ENCODE assay signal across 1 cellular context in genomic region chr1:178541829-178542553, GRCh38.
A peak's percentile ranks its signal among the peaks of the same experiment; 100 is the strongest.
TF ChIP-seq lines count a peak whose summit lies in the region.

No MANE protein-coding gene starts in this region.

TF ChIP-seq in HEK293, 187 proteins besides CTCF, POLR2A, EP300 and RAD21 (continued from another document):
- TF ChIP-seq ZNF518A (tag by site-specific recombination; conservative IDR thresholded peaks at IDR 0.05; ENCODE audit: low read depth) (peak; percentile 36; the same call in 1 of the 2 replicates), ZSCAN23 (tag by site-specific recombination; IDR thresholded peaks at IDR 0.05) (0 out of 2 replicates have a peak, but pooled peaks have one; percentile 34), ZNF600 (tag by site-specific recombination; IDR thresholded peaks at IDR 0.05) (peak; percentile 38; the same call in 1 of the 2 replicates), HIC1 (tag by site-specific recombination; IDR thresholded peaks at IDR 0.05) (no peak), ZNF223 (tag by site-specific recombination; IDR thresholded peaks at IDR 0.05) (no peak), ZBTB11 (tag by site-specific recombination; conservative IDR thresholded peaks at IDR 0.05; ENCODE audit: low read depth) (peak; percentile 51), ZNF529 (tag by site-specific recombination; IDR thresholded peaks at IDR 0.05; ENCODE audit: insufficient replicate concordance) (no peak), ZNF19 (tag by site-specific recombination; IDR thresholded peaks at IDR 0.05; ENCODE audit: low read depth) (no peak), ZNF585B (tag by site-specific recombination; IDR thresholded peaks at IDR 0.05) (peak; percentile 22; the same call in 1 of the 2 replicates), ZNF341 (tag by site-specific recombination; IDR thresholded peaks at IDR 0.05; ENCODE audit: low read depth) (peak; percentile 65), GLIS2 (tag by site-specific recombination; IDR thresholded peaks at IDR 0.05) (no peak), ZNF274 (IDR thresholded peaks at IDR 0.05; ENCODE audit: low read length) (no peak), ZNF274 (tag by site-specific recombination; IDR thresholded peaks at IDR 0.05; ENCODE audit: borderline replicate concordance) (no peak), ZSCAN30 (tag by site-specific recombination; IDR thresholded peaks at IDR 0.05) (no peak), ZNF670 (tag by site-specific recombination; IDR thresholded peaks at IDR 0.05; ENCODE audit: low read depth) (no peak), KLF8 (tag by site-specific recombination; IDR thresholded peaks at IDR 0.05) (no peak), ZFP41 (tag by site-specific recombination; IDR thresholded peaks at IDR 0.05; ENCODE audit: borderline replicate concordance) (no peak)
- TF ChIP-seq, protein P1, sequence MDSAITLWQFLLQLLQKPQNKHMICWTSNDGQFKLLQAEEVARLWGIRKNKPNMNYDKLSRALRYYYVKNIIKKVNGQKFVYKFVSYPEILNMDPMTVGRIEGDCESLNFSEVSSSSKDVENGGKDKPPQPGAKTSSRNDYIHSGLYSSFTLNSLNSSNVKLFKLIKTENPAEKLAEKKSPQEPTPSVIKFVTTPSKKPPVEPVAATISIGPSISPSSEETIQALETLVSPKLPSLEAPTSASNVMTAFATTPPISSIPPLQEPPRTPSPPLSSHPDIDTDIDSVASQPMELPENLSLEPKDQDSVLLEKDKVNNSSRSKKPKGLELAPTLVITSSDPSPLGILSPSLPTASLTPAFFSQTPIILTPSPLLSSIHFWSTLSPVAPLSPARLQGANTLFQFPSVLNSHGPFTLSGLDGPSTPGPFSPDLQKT (IDR thresholded peaks at IDR 0.05; ENCODE audit: borderline replicate concordance, low read depth, low read length): no peak
- TF ChIP-seq, protein P2, sequence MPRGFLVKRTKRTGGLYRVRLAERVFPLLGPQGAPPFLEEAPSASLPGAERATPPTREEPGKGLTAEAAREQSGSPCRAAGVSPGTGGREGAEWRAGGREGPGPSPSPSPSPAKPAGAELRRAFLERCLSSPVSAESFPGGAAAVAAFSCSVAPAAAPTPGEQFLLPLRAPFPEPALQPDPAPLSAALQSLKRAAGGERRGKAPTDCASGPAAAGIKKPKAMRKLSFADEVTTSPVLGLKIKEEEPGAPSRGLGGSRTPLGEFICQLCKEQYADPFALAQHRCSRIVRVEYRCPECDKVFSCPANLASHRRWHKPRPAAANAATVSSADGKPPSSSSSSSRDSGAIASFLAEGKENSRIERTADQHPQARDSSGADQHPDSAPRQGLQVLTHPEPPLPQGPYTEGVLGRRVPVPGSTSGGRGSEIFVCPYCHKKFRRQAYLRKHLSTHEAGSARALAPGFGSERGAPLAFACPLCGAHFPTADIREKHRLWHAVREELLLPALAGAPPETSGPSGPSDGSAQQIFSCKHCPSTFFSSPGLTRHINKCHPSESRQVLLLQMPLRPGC (tag by site-specific recombination; IDR thresholded peaks at IDR 0.05): peak; percentile 19; the same call in 1 of the 2 replicates
- TF ChIP-seq, protein P3, sequence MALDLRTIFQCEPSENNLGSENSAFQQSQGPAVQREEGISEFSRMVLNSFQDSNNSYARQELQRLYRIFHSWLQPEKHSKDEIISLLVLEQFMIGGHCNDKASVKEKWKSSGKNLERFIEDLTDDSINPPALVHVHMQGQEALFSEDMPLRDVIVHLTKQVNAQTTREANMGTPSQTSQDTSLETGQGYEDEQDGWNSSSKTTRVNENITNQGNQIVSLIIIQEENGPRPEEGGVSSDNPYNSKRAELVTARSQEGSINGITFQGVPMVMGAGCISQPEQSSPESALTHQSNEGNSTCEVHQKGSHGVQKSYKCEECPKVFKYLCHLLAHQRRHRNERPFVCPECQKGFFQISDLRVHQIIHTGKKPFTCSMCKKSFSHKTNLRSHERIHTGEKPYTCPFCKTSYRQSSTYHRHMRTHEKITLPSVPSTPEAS (tag by site-specific recombination; IDR thresholded peaks at IDR 0.05): peak; percentile 26; the same call in 1 of the 2 replicates
- TF ChIP-seq, protein P4, sequence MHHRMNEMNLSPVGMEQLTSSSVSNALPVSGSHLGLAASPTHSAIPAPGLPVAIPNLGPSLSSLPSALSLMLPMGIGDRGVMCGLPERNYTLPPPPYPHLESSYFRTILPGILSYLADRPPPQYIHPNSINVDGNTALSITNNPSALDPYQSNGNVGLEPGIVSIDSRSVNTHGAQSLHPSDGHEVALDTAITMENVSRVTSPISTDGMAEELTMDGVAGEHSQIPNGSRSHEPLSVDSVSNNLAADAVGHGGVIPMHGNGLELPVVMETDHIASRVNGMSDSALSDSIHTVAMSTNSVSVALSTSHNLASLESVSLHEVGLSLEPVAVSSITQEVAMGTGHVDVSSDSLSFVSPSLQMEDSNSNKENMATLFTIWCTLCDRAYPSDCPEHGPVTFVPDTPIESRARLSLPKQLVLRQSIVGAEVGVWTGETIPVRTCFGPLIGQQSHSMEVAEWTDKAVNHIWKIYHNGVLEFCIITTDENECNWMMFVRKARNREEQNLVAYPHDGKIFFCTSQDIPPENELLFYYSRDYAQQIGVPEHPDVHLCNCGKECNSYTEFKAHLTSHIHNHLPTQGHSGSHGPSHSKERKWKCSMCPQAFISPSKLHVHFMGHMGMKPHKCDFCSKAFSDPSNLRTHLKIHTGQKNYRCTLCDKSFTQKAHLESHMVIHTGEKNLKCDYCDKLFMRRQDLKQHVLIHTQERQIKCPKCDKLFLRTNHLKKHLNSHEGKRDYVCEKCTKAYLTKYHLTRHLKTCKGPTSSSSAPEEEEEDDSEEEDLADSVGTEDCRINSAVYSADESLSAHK (tag by site-specific recombination; IDR thresholded peaks at IDR 0.05): no peak
- TF ChIP-seq, protein P5, sequence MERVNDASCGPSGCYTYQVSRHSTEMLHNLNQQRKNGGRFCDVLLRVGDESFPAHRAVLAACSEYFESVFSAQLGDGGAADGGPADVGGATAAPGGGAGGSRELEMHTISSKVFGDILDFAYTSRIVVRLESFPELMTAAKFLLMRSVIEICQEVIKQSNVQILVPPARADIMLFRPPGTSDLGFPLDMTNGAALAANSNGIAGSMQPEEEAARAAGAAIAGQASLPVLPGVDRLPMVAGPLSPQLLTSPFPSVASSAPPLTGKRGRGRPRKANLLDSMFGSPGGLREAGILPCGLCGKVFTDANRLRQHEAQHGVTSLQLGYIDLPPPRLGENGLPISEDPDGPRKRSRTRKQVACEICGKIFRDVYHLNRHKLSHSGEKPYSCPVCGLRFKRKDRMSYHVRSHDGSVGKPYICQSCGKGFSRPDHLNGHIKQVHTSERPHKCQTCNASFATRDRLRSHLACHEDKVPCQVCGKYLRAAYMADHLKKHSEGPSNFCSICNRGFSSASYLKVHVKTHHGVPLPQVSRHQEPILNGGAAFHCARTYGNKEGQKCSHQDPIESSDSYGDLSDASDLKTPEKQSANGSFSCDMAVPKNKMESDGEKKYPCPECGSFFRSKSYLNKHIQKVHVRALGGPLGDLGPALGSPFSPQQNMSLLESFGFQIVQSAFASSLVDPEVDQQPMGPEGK (tag by site-specific recombination; IDR thresholded peaks at IDR 0.05): no peak
